Comparison of ENCODE assay signal across 8 cellular contexts in the genomic region with DNA sequence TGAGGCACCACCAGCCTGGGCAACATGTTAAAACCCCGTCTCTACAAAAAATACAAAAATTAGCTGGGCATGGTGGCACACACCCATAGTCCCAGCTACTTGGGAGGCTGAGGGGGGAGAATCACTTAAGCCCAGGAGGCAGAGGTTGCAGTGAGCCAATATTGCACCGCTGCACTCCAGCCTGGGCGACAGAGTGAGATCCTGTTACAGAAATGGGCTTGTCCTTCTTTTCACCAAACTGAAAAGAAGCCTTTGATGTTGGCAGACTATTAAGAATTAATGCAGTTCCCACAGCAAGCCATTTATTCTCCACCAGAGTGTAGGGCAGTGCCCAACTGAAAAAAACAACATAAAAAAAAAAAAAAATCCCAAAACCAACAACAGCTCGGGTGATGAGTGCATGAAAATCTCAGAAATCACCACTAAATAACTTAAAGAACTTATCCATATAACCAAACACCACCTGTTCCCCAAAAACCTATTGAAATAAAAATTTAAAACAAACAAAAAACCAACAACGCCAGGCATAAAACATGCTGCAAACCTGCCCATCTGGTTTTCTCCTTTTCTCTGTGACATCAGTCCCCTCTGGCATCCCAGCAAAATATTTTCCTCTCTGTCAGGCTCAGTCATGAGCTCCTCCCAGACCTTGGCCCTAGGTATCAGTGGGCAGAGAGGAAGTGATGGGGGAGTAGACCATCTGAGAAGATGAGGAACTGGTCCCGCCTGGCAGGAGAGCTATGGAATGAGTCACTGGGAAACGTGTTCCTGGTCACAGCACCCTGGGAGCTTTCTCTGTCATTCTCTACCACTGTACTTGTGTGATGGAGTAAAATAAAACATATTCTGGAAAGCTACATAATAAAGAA. TPM values are rescaled to one million over a fixed set of nuclear protein-coding genes. Genes with fewer than 3 reads are reported as not detected.
DNase-seq lines count a peak whose midpoint lies in the region; ATAC-seq, FAIRE-seq and TF ChIP-seq lines count a peak whose summit lies in the region.

No MANE protein-coding gene starts in this region.

- H3K9me3 ChIP-seq in K562 (replicated peaks; ENCODE audit: control insufficient read depth, insufficient read depth, low read depth, low read length) (no peaks in the 10 kb centered on the region), lung (ENCODE audit: control insufficient read depth in 2 of 2, insufficient read depth in 1 of 2, low read length in 1 of 2) (no peaks in the 10 kb centered on the region), transverse colon (no peaks in the 10 kb centered on the region)

- POLR2A ChIA-PET in BJ (lab: Charles Lee): interaction anchor here (1.1 kb wide), 1 partner anchor 64 kb away, joined by 4 read pairs; no protein-coding TSS in a partner anchor
- POLR2A ChIA-PET in K562 (lab: Yijun Ruan, JAX): interaction anchor here (0.7 to 2.9 kb wide), 10 partner anchors 10 to 183 kb away, joined by 3 to 13 read pairs (median 8); a partner anchor contains a TSS

- no peak for TF ChIP-seq RAD21 in K562 (CRISPR knock-in tag; conservative IDR thresholded peaks at IDR 0.05 in 1 of 2, IDR thresholded peaks at IDR 0.05 in 1 of 2)

- no peaks in the 10 kb centered on the region for H3K9me1 ChIP-seq in K562 (ENCODE audit: control insufficient read depth, insufficient read depth, low read length)

- peaks cover 59% of the 10 kb centered on the region for H3K79me2 ChIP-seq in K562 (ENCODE audit: control insufficient read depth, insufficient read depth, low read length)

- no TSS peak for BruUV-seq in K562 (replicated peaks; lab: Mats Ljungman, UMichigan)

- H3K27ac ChIP-seq in K562 (ENCODE audit: extremely low read depth, low read depth, low read length) (no peak overlapping the region), lung (ENCODE audit: low read depth in 1 of 2, low read length in 1 of 2) (no peak overlapping the region), transverse colon (no peak overlapping the region)

- H3K36me3 ChIP-seq in BJ (ENCODE audit: control insufficient read depth, insufficient read depth, low read length) (no peaks in the 10 kb centered on the region), K562 (ENCODE audit: control insufficient read depth, insufficient read depth, low read length) (peaks cover 3% of the 10 kb centered on the region; the same call in 2 of the 3 replicates), lung (ENCODE audit: control insufficient read depth in 2 of 2, insufficient read depth in 2 of 2, low read length in 2 of 2) (no peaks in the 10 kb centered on the region), transverse colon (no peaks in the 10 kb centered on the region)

- intact Hi-C loops in K562 (cut with micrococcal nuclease): no loop called here
- intact Hi-C loops in transverse colon (cut with DNase I; ENCODE audit: low total_unique reads): no loop called here

- ATAC-seq in K562 (no peak), lung (ENCODE audit: insufficient read depth, low FRiP score) (peak; percentile 21)

- peak; percentile 76 for FAIRE-seq in K562 (lab: Jason Lieb, UNC)

- no peaks in the 10 kb centered on the region for H3K27me3 ChIP-seq in BJ (ENCODE audit: control insufficient read depth, insufficient read depth, low read length)
- no peaks in the 10 kb centered on the region for H3K27me3 ChIP-seq in K562 (ENCODE audit: control insufficient read depth in 2 of 2, insufficient read depth in 2 of 2, low read length in 2 of 2)
- H3K27me3 ChIP-seq in lung (ENCODE audit: control insufficient read depth, insufficient read depth): no peaks in the 10 kb centered on the region
- no peaks in the 10 kb centered on the region for H3K27me3 ChIP-seq in transverse colon

- in situ Hi-C loops in K562 (cut with MboI): no loop called here
- in situ Hi-C loops in transverse colon (cut with MboI; ENCODE audit: low pct_ligation_motif_present in 1 of 4, low pct_unique_long_range_greater_than_20kb in 1 of 4, low sequenced_read_pairs in 3 of 4): no loop called here

- CTCF ChIA-PET in BJ (lab: Yijun Ruan, JAX) (interaction anchor here (0.7 to 2.2 kb wide), 5 partner anchors 8 to 52 kb away, joined by 3 to 6 read pairs (median 3); no protein-coding TSS in a partner anchor), K562 (lab: Yijun Ruan, JAX; ENCODE audit: low intra/inter-chr PET ratio) (no interaction called here)

- DNase-seq in BJ (ENCODE audit: low read depth): peak; percentile 26
- DNase-seq in LNCaP clone FGC (ENCODE audit: low read depth): peak; percentile 87
- DNase-seq in K562 (ENCODE audit: extremely low read depth in 1 of 4, low spot score in 3 of 4): peak; percentile 43 to 71 (median 52)
- DNase-seq in lung (ENCODE audit: low spot score): no peak
- DNase-seq in SKM-1 treated with dmso at 0.1 percent for 144 hours (lab: John Stamatoyannopoulos, UW; ENCODE audit: unreplicated experiment): no peak
- DNase-seq in T-helper 2 cell: no peak
- DNase-seq in transverse colon: no peak
- no peak for DNase-seq in superior temporal gyrus (ENCODE audit: extremely low spot score)

- H3K4me3 ChIP-seq in BJ (ENCODE audit: low read depth, low read length): no peak overlapping the region
- H3K4me3 ChIP-seq in LNCaP clone FGC (ENCODE audit: low read depth, low read length): peak overlapping the region; percentile 30
- H3K4me3 ChIP-seq in K562: no peak overlapping the region
- H3K4me3 ChIP-seq in lung: no peak overlapping the region
- no peak overlapping the region for H3K4me3 ChIP-seq in transverse colon

- peak overlapping the region in 1 of 2 experiments; percentile 13; a peak in 1 of 4 replicates for H3K9ac ChIP-seq in K562 (ENCODE audit: insufficient read depth in 1 of 2, low read depth in 2 of 2, low read length in 2 of 2)

- TF ChIP-seq CTCF in BJ (IDR thresholded peaks at IDR 0.05; ENCODE audit: insufficient read depth, low read depth, low read length) (no peak), LNCaP clone FGC (IDR thresholded peaks at IDR 0.05; ENCODE audit: control insufficient read depth, extremely low read depth, insufficient read depth) (no peak), K562 (IDR thresholded peaks at IDR 0.05 in 2 of 3, conservative IDR thresholded peaks at IDR 0.05 in 1 of 3; ENCODE audit: insufficient read depth in 2 of 3, low read depth in 1 of 3, low read length in 3 of 3) (no peak), lung (IDR thresholded peaks at IDR 0.05; ENCODE audit: control extremely low read depth, extremely low read depth) (no peak), transverse colon (IDR thresholded peaks at IDR 0.05) (no peak)

- H3K4me2 ChIP-seq in K562 (ENCODE audit: insufficient read depth, low read length): peak overlapping the region; percentile 2

- TF ChIP-seq POLR2A in K562 (conservative IDR thresholded peaks at IDR 0.05) (no peak), transverse colon (IDR thresholded peaks at IDR 0.05) (no peak)

- H2AFZ ChIP-seq in K562 (ENCODE audit: low read depth, low read length): no peak overlapping the region

- H4K20me1 ChIP-seq in K562 (replicated peaks; ENCODE audit: control insufficient read depth, insufficient read depth, low read length): no peaks in the 10 kb centered on the region

- H3K4me1 ChIP-seq in K562 (replicated peaks in 1 of 2; ENCODE audit: control insufficient read depth in 2 of 2, insufficient read depth in 2 of 2, low read length in 2 of 2): peaks cover 26 to 33% of the 10 kb centered on the region in 2 experiments
- peaks cover 0 to 3% of the 10 kb centered on the region in 2 donors for H3K4me1 ChIP-seq in lung (ENCODE audit: control insufficient read depth in 2 of 2, insufficient read depth in 2 of 2, low read length in 2 of 2)
- peaks cover 0 to 18% (median 10%) of the 10 kb centered on the region in 4 donors for H3K4me1 ChIP-seq in transverse colon

- 47% methylated on average over 7 of the region's 7 CpGs for WGBS in K562 (ENCODE audit: insufficient coverage, low coverage, missing lambda C conversion rate)
- whole genome bisulfite sequencing in lung, 2 donors: 56 to 64% methylated on average over 7 of the region's 7 CpGs
- WGBS in transverse colon (ENCODE audit: low coverage in 1 of 2), 2 donors: 55% methylated on average over 7 of the region's 7 CpGs

- TF ChIP-seq EP300 in K562 (IDR thresholded peaks at IDR 0.05; ENCODE audit: low read length) (no peak), transverse colon (IDR thresholded peaks at IDR 0.05; ENCODE audit: low read depth) (no peak)

RNA-seq across cellular contexts. Expression of a gene that starts 4.8 kb away (rescaled TPM):
- 88.0 and 108 TPM in 2 replicates for polyA plus RNA-seq in BJ (2011; rRNA removed)
- 26.7 and 39.5 TPM in 2 replicates for polyA minus RNA-seq in BJ (2011; rRNA and poly(A)+ RNA removed)
- 133 and 204 TPM in 2 replicates for total RNA-seq in K562 (2011; cell fraction: chromatin; rRNA removed; ENCODE audit: low replicate concordance)
- 102 and 104 TPM in 2 replicates for total RNA-seq in K562 (2011; cell fraction: nucleolus; rRNA removed)
- total RNA-seq in K562 (2011; cell fraction: nucleoplasm; rRNA removed): 154 and 192 TPM in 2 replicates
- 255 and 271 TPM in 2 replicates for total RNA-seq in K562 (2014; rRNA removed)
- 230 and 244 TPM in 2 replicates for total RNA-seq in K562 (2014; rRNA removed; fragmentation: Illumina TruSeq; extraction: Trizol)
- total RNA-seq in K562 (2015; rRNA removed; fragmentation: Illumina TruSeq; extraction: Trizol): 241 and 243 TPM in 2 replicates
- total RNA-seq in K562 (2021): 280 and 286 TPM in 2 replicates
- polyA plus RNA-seq in K562 (2011; rRNA removed): 159 and 203 TPM in 2 replicates
- polyA plus RNA-seq in K562 (2011; cell fraction: cytosol; rRNA removed): 126 and 188 TPM in 2 replicates
- 163 and 219 TPM in 2 replicates for polyA plus RNA-seq in K562 (2011; cell fraction: nucleus; rRNA removed)
- polyA plus RNA-seq in K562 (2012): 188 and 307 TPM in 2 replicates
- 180 and 188 TPM in 2 replicates for polyA plus RNA-seq in K562 (2014; fragmentation: Illumina TruSeq; extraction: Trizol)
- polyA plus RNA-seq in K562 (2014; fragmentation: Nextera tagmentation; extraction: Ambion mirVana): 10 to 100 TPM; 40.3 to 50.5 TPM
- 291 and 296 TPM in 2 replicates for polyA plus RNA-seq in K562 (2014; rRNA removed)
- polyA minus RNA-seq in K562 (2011; rRNA and poly(A)+ RNA removed): 130 and 156 TPM in 2 replicates
- polyA minus RNA-seq in K562 (2011; cell fraction: cytosol; rRNA and poly(A)+ RNA removed): 94.9 and 103 TPM in 2 replicates
- polyA minus RNA-seq in K562 (2011; cell fraction: nucleus; rRNA and poly(A)+ RNA removed): 76.5 and 108 TPM in 2 replicates
- total RNA-seq in lung: 100 to 1,000 TPM in 1 of 2 donors, 10 to 100 TPM in 1; 100.0 to 128 TPM
- polyA plus RNA-seq in lung: 100 to 1,000 TPM in 1 of 2 donors, 10 to 100 TPM in 1; 76.6 to 127 TPM
- 10 to 100 TPM; 33.7 to 93.8 (median 64.5) TPM for total RNA-seq in transverse colon

RNA-seq across cellular contexts. Expression of a gene that starts 21.6 kb away (rescaled TPM):
- polyA plus RNA-seq in BJ (2011; rRNA removed): 358 and 610 TPM in 2 replicates
- 77.2 and 81.2 TPM in 2 replicates for polyA minus RNA-seq in BJ (2011; rRNA and poly(A)+ RNA removed)
- 64.0 and 73.7 TPM in 2 replicates for total RNA-seq in K562 (2011; cell fraction: chromatin; rRNA removed; ENCODE audit: low replicate concordance)
- 55.7 and 76.0 TPM in 2 replicates for total RNA-seq in K562 (2011; cell fraction: nucleolus; rRNA removed)
- 81.5 and 104 TPM in 2 replicates for total RNA-seq in K562 (2011; cell fraction: nucleoplasm; rRNA removed)
- total RNA-seq in K562 (2014; rRNA removed): 303 and 473 TPM in 2 replicates
- 430 and 468 TPM in 2 replicates for total RNA-seq in K562 (2014; rRNA removed; fragmentation: Illumina TruSeq; extraction: Trizol)
- 587 and 631 TPM in 2 replicates for total RNA-seq in K562 (2015; rRNA removed; fragmentation: Illumina TruSeq; extraction: Trizol)
- total RNA-seq in K562 (2021): 364 and 386 TPM in 2 replicates
- 439 and 456 TPM in 2 replicates for polyA plus RNA-seq in K562 (2011; rRNA removed)
- 295 and 360 TPM in 2 replicates for polyA plus RNA-seq in K562 (2011; cell fraction: cytosol; rRNA removed)
- 186 and 231 TPM in 2 replicates for polyA plus RNA-seq in K562 (2011; cell fraction: nucleus; rRNA removed)
- polyA plus RNA-seq in K562 (2012): 522 and 759 TPM in 2 replicates
- 531 and 637 TPM in 2 replicates for polyA plus RNA-seq in K562 (2014; fragmentation: Illumina TruSeq; extraction: Trizol)
- polyA plus RNA-seq in K562 (2014; fragmentation: Nextera tagmentation; extraction: Ambion mirVana): 1,000 to 10,000 TPM in 1 of 2 experiments, 100 to 1,000 TPM in 1; 921 to 1,112 TPM
- polyA plus RNA-seq in K562 (2014; rRNA removed): 397 and 529 TPM in 2 replicates
- polyA minus RNA-seq in K562 (2011; rRNA and poly(A)+ RNA removed): 184 and 185 TPM in 2 replicates
- polyA minus RNA-seq in K562 (2011; cell fraction: cytosol; rRNA and poly(A)+ RNA removed): 96.5 and 118 TPM in 2 replicates
- polyA minus RNA-seq in K562 (2011; cell fraction: nucleus; rRNA and poly(A)+ RNA removed): 34.9 and 72.1 TPM in 2 replicates
- total RNA-seq in lung: 100 to 1,000 TPM; 210 to 308 TPM
- polyA plus RNA-seq in lung: 100 to 1,000 TPM; 328 to 360 TPM
- total RNA-seq in transverse colon: 100 to 1,000 TPM in 3 of 4 donors, 10 to 100 TPM in 1; 60.5 to 291 (median 190) TPM

RNA-seq across cellular contexts. Expression of a gene that starts 28.1 kb away (rescaled TPM):
- 14.8 and 17.9 TPM in 2 replicates for polyA plus RNA-seq in BJ (2011; rRNA removed)
- polyA minus RNA-seq in BJ (2011; rRNA and poly(A)+ RNA removed): 7.9 and 21.1 TPM in 2 replicates
- total RNA-seq in K562 (2011; cell fraction: chromatin; rRNA removed; ENCODE audit: low replicate concordance): 17.9 and 20.6 TPM in 2 replicates
- 14.3 and 15.7 TPM in 2 replicates for total RNA-seq in K562 (2011; cell fraction: nucleolus; rRNA removed)
- 22.1 and 34.4 TPM in 2 replicates for total RNA-seq in K562 (2011; cell fraction: nucleoplasm; rRNA removed)
- 22.2 and 29.0 TPM in 2 replicates for total RNA-seq in K562 (2014; rRNA removed)
- total RNA-seq in K562 (2014; rRNA removed; fragmentation: Illumina TruSeq; extraction: Trizol): 28.2 and 29.5 TPM in 2 replicates
- 27.1 and 29.0 TPM in 2 replicates for total RNA-seq in K562 (2015; rRNA removed; fragmentation: Illumina TruSeq; extraction: Trizol)
- 52.6 and 53.6 TPM in 2 replicates for total RNA-seq in K562 (2021)
- polyA plus RNA-seq in K562 (2011; rRNA removed): 30.1 and 38.9 TPM in 2 replicates
- 18.8 and 22.9 TPM in 2 replicates for polyA plus RNA-seq in K562 (2011; cell fraction: cytosol; rRNA removed)
- 21.7 and 29.0 TPM in 2 replicates for polyA plus RNA-seq in K562 (2011; cell fraction: nucleus; rRNA removed)
- polyA plus RNA-seq in K562 (2012): 18.9 and 20.0 TPM in 2 replicates
- polyA plus RNA-seq in K562 (2014; fragmentation: Illumina TruSeq; extraction: Trizol): 29.7 and 38.9 TPM in 2 replicates
- polyA plus RNA-seq in K562 (2014; fragmentation: Nextera tagmentation; extraction: Ambion mirVana): 10 to 100 TPM in 1 of 2 experiments, 1 to 10 TPM in 1; 5.8 to 14.3 TPM
- 24.0 and 24.2 TPM in 2 replicates for polyA plus RNA-seq in K562 (2014; rRNA removed)
- polyA minus RNA-seq in K562 (2011; rRNA and poly(A)+ RNA removed): 27.7 and 28.0 TPM in 2 replicates
- polyA minus RNA-seq in K562 (2011; cell fraction: cytosol; rRNA and poly(A)+ RNA removed): 11.5 and 11.9 TPM in 2 replicates
- polyA minus RNA-seq in K562 (2011; cell fraction: nucleus; rRNA and poly(A)+ RNA removed): 7.8 and 10.0 TPM in 2 replicates
- total RNA-seq in lung: 10 to 100 TPM; 27.5 to 27.6 TPM
- polyA plus RNA-seq in lung: 10 to 100 TPM; 10.6 to 11.2 TPM
- 10 to 100 TPM; 15.5 to 21.6 (median 19.2) TPM for total RNA-seq in transverse colon

RNA-seq across cellular contexts. Expression of a gene that starts 28.1 kb away (rescaled TPM):
- polyA plus RNA-seq in BJ (2011; rRNA removed): 24.7 and 45.0 TPM in 2 replicates
- 3.7 and 4.8 TPM in 2 replicates for polyA minus RNA-seq in BJ (2011; rRNA and poly(A)+ RNA removed)
- 11.4 and 14.2 TPM in 2 replicates for total RNA-seq in K562 (2011; cell fraction: chromatin; rRNA removed; ENCODE audit: low replicate concordance)
- 14.3 and 14.8 TPM in 2 replicates for total RNA-seq in K562 (2011; cell fraction: nucleolus; rRNA removed)
- total RNA-seq in K562 (2011; cell fraction: nucleoplasm; rRNA removed): 17.2 and 23.1 TPM in 2 replicates
- 37.3 and 38.8 TPM in 2 replicates for total RNA-seq in K562 (2014; rRNA removed)
- total RNA-seq in K562 (2014; rRNA removed; fragmentation: Illumina TruSeq; extraction: Trizol): 78.4 and 80.9 TPM in 2 replicates
- total RNA-seq in K562 (2015; rRNA removed; fragmentation: Illumina TruSeq; extraction: Trizol): 56.3 and 65.4 TPM in 2 replicates
- 53.2 and 55.3 TPM in 2 replicates for total RNA-seq in K562 (2021)
- polyA plus RNA-seq in K562 (2011; rRNA removed): 53.5 and 85.7 TPM in 2 replicates
- polyA plus RNA-seq in K562 (2011; cell fraction: cytosol; rRNA removed): 12.9 and 27.2 TPM in 2 replicates
- polyA plus RNA-seq in K562 (2011; cell fraction: nucleus; rRNA removed): 10.3 and 16.9 TPM in 2 replicates
- polyA plus RNA-seq in K562 (2012): 28.3 and 77.9 TPM in 2 replicates
- 59.8 and 64.9 TPM in 2 replicates for polyA plus RNA-seq in K562 (2014; fragmentation: Illumina TruSeq; extraction: Trizol)
- polyA plus RNA-seq in K562 (2014; fragmentation: Nextera tagmentation; extraction: Ambion mirVana): 100 to 1,000 TPM; 354 TPM
- polyA plus RNA-seq in K562 (2014; rRNA removed): 60.6 and 73.3 TPM in 2 replicates
- 27.3 and 27.5 TPM in 2 replicates for polyA minus RNA-seq in K562 (2011; rRNA and poly(A)+ RNA removed)
- polyA minus RNA-seq in K562 (2011; cell fraction: cytosol; rRNA and poly(A)+ RNA removed): 16.0 and 19.2 TPM in 2 replicates
- 5.7 and 13.3 TPM in 2 replicates for polyA minus RNA-seq in K562 (2011; cell fraction: nucleus; rRNA and poly(A)+ RNA removed)
- 10 to 100 TPM in 1 of 2 donors, 1 to 10 TPM in 1; 9.6 to 16.9 TPM for total RNA-seq in lung
- 10 to 100 TPM; 28.7 to 32.9 TPM for polyA plus RNA-seq in lung
- 10 to 100 TPM in 3 of 4 donors, 1 to 10 TPM in 1; 7.2 to 20.9 (median 11.9) TPM for total RNA-seq in transverse colon

RNA-seq across cellular contexts. Expression of a gene that starts 36.4 kb away (rescaled TPM):
- polyA plus RNA-seq in BJ (2011; rRNA removed) (362 and 557 TPM in 2 replicates), K562 (2011; rRNA removed) (767 and 895 TPM in 2 replicates), K562 (2014; fragmentation: Illumina TruSeq; extraction: Trizol) (978 and 1,143 TPM in 2 replicates), K562 (2014; fragmentation: Nextera tagmentation; extraction: Ambion mirVana) (1,000 to 10,000 TPM; 3,092 to 4,142 TPM), K562 (2014; rRNA removed) (1,391 and 1,423 TPM in 2 replicates), lung (1,000 to 10,000 TPM in 1 of 2 donors, 100 to 1,000 TPM in 1; 679 to 1,397 TPM)
- polyA minus RNA-seq in BJ (2011; rRNA and poly(A)+ RNA removed): 84.4 and 141 TPM in 2 replicates
- total RNA-seq in K562 (2011; cell fraction: chromatin; rRNA removed; ENCODE audit: low replicate concordance): 82.0 and 133 TPM in 2 replicates
- 297 and 320 TPM in 2 replicates for total RNA-seq in K562 (2011; cell fraction: nucleolus; rRNA removed)
- total RNA-seq in K562 (2011; cell fraction: nucleoplasm; rRNA removed): 251 and 255 TPM in 2 replicates
- total RNA-seq in K562 (2014; rRNA removed) (931 and 1,004 TPM in 2 replicates), K562 (2014; rRNA removed; fragmentation: Illumina TruSeq; extraction: Trizol) (412 and 414 TPM in 2 replicates), K562 (2015; rRNA removed; fragmentation: Illumina TruSeq; extraction: Trizol) (602 and 624 TPM in 2 replicates), K562 (2021) (597 and 695 TPM in 2 replicates), lung (100 to 1,000 TPM; 211 to 370 TPM), transverse colon (1,000 to 10,000 TPM in 2 of 4 donors, 100 to 1,000 TPM in 2; 469 to 1,865 (median 1,048) TPM)
- polyA plus RNA-seq in K562 (2011; cell fraction: cytosol; rRNA removed): 2,103 and 2,986 TPM in 2 replicates
- 1,412 and 1,636 TPM in 2 replicates for polyA plus RNA-seq in K562 (2011; cell fraction: nucleus; rRNA removed)
- polyA plus RNA-seq in K562 (2012): 684 and 920 TPM in 2 replicates
- 235 and 279 TPM in 2 replicates for polyA minus RNA-seq in K562 (2011; rRNA and poly(A)+ RNA removed)
- 175 and 210 TPM in 2 replicates for polyA minus RNA-seq in K562 (2011; cell fraction: cytosol; rRNA and poly(A)+ RNA removed)
- polyA minus RNA-seq in K562 (2011; cell fraction: nucleus; rRNA and poly(A)+ RNA removed): 147 and 169 TPM in 2 replicates

Comparison
In these comparisons a context has a peak if more than half of its experiments do, and no peak if none do; other contexts are left out.
1. DNase-seq: peak in BJ (single experiment), LNCaP clone FGC (single experiment) and K562 (4 of 4); none in lung (single experiment), SKM-1 treated with dmso at 0.1 percent for 144 hours (single experiment), T-helper 2 cell (0 of 5), transverse colon (single experiment) and superior temporal gyrus (single experiment).